13 cellular contexts compared by ENCODE assay signal in the genomic region with DNA sequence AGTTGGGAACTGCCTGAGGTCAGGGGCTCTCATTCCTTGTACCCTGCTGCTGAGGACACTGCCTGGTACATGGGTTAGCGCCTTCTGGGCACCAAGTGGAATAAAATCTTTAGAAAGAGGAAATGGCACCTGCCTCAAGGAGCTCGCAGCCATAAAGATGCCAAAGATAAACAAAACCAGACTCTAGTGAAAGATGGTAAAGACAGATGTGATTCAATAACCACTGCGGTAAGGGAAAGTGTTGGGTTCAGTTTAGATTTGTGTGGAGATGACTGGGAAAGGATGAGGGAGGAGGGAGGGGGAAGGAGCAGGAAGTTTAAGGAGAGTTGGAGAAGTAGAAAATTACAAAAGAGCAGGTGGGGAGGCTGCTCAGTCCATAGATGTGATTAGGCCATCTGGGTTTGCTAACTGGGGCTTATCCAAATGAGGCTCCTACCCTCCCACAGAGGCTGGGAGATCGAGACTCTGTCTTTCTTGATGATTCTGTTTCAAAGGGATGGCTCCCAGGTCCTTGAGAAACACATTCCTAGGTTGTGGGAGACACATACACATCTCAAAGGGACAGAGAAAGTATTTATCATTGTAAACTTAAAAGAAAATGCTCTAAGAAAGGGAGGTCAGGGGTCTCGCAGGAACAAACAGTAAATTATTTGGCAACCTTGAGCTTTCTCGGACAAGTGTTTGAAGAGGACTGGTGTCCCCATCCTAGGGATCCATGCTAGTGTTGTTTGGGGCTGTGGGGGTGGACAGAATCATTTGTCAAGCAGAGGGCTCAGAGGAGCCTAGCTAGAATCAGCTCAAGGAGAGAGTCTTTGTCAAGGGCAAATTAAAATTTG.
A peak's percentile ranks its signal among the peaks of the same experiment; 100 is the strongest.
DNase-seq lines count a peak whose midpoint lies in the region; ATAC-seq, FAIRE-seq and TF ChIP-seq lines count a peak whose summit lies in the region.
"Had no signal": no experiment of that assay in that cellular context is flagged by ENCODE, and none has a peak within 500 bp of the region (broad histone marks: within the 10 kb centered on the region; RNA-seq: fewer than 3 reads in every experiment).

No MANE protein-coding gene starts in this region.

- TF ChIP-seq CTCF in KMS-11 (conservative IDR thresholded peaks at IDR 0.05; ENCODE audit: low read depth, low read length): no peak
- no peak for TF ChIP-seq CTCF in GM12878 (IDR thresholded peaks at IDR 0.05 in 2 of 3, conservative IDR thresholded peaks at IDR 0.05 in 1 of 3; ENCODE audit: control insufficient read depth in 2 of 3, extremely low read depth in 1 of 3, insufficient read depth in 1 of 3, low read depth in 3 of 3, low read length in 3 of 3)
- TF ChIP-seq CTCF in thyroid gland (IDR thresholded peaks at IDR 0.05): no peak

- H4K20me1 ChIP-seq in KMS-11 (ENCODE audit: insufficient read depth) (no peaks in the 10 kb centered on the region), GM12878 (ENCODE audit: control insufficient read depth, insufficient read depth) (no peaks in the 10 kb centered on the region)

- H2AFZ ChIP-seq in KMS-11 (ENCODE audit: low read depth) (peak overlapping the region; percentile 3; the same call in 1 of the 2 replicates), GM12878 (ENCODE audit: control insufficient read depth, low read depth, low read length) (peak overlapping the region; percentile 20)
- H2AFZ ChIP-seq: GM23248 had no signal

- H3K9me3 ChIP-seq in GM12878 (replicated peaks; ENCODE audit: control insufficient read depth, insufficient read depth, low read length) (no peaks in the 10 kb centered on the region), thyroid gland (no peaks in the 10 kb centered on the region)

- no peak for DNase-seq in activated CD8-positive, alpha-beta memory T cell treated with anti-CD3 and anti-CD28 coated beads, Interleukin-2, amount 10 ng/mL, durations not matched to agents 7 days and 5 days
- no peak for DNase-seq in activated CD8-positive, alpha-beta memory T cell treated with anti-CD3 and anti-CD28 coated beads, Interleukin-2, amount 50 U/mL, for 4 hours
- DNase-seq in GM12878 (ENCODE audit: low read depth, low spot score): no peak
- peak; percentile 4 for DNase-seq in stimulated activated naive B cell treated with anti-CD40 and anti-IgM and Interleukin-4, amounts not matched to agents 10 μg/mL and 1 μg/mL and 100 μg/mL, for 72 hours
- no peak for DNase-seq in GDM1 (lab: John Stamatoyannopoulos, UW)
- DNase-seq in thyroid gland: no peak
- DNase-seq: effector CD4-positive, alpha-beta T cell; EL; GM23248; left ventricle myocardium superior; stimulated activated CD4-positive, alpha-beta T cell treated with anti-CD3 and anti-CD28 coated beads, Interleukin-4, amount 100 ng/mL, for 1 hour had no signal

- H3K36me3 ChIP-seq in KMS-11 (ENCODE audit: insufficient read depth) (no peaks in the 10 kb centered on the region), GM12878 (ENCODE audit: control insufficient read depth in 2 of 2, insufficient read depth in 2 of 2, low read length in 1 of 2) (no peaks in the 10 kb centered on the region), thyroid gland (peaks cover 0 to 8% of the 10 kb centered on the region in 2 donors)

- 28% methylated on average over 6 of the region's 6 CpGs for WGBS in GM12878 (ENCODE audit: insufficient coverage, insufficient replicate concordance, low lambda C conversion rate, missing lambda C conversion rate)
- WGBS in thyroid gland, 2 donors: 70 to 76% methylated on average over 6 of the region's 6 CpGs

- H3K79me2 ChIP-seq in KMS-11 (ENCODE audit: insufficient read depth, low read depth) (no peaks in the 10 kb centered on the region), GM12878 (ENCODE audit: control insufficient read depth, insufficient read depth, low read length) (no peaks in the 10 kb centered on the region)

- TF ChIP-seq POLR2A in GM12878 (IDR thresholded peaks at IDR 0.05; ENCODE audit: low read depth, low read length) (no peak), thyroid gland (IDR thresholded peaks at IDR 0.05) (no peak)

- peak; percentile 27 for FAIRE-seq in GM12878 (lab: Jason Lieb, UNC)

- H3K27ac ChIP-seq in KMS-11 (peak overlapping the region; percentile 40; the same call in 1 of the 2 replicates), GM12878 (ENCODE audit: control insufficient read depth, insufficient read depth) (peak overlapping the region; percentile 7; the same call in 1 of the 2 replicates), thyroid gland (no peak overlapping the region)
- H3K27ac ChIP-seq: GM23248 had no signal

- no peaks in the 10 kb centered on the region for H3K9me3 Mint-ChIP-seq in activated CD8-positive, alpha-beta memory T cell treated with anti-CD3 and anti-CD28 coated beads, Interleukin-2, amount 10 ng/mL, durations not matched to agents 7 days and 5 days (ENCODE audit: low read depth)
- no peaks in the 10 kb centered on the region for H3K9me3 Mint-ChIP-seq in stimulated activated naive B cell treated with anti-CD40 and anti-IgM and Interleukin-4, amounts not matched to agents 10 μg/mL and 1 μg/mL and 100 μg/mL, for 72 hours

- SMC1A ChIA-PET in GM12878 (lab: Charles Lee; ENCODE audit: uncharacterized antibody, unreplicated experiment): interaction anchor here (0.6 to 4.0 kb wide), 15 partner anchors 11 to 104 kb away, joined by 3 to 50 read pairs (median 3); a partner anchor contains a TSS

- no TSS peak for BruUV-seq in GM12878 (replicated peaks; lab: Mats Ljungman, UMichigan)

- no peak overlapping the region for H3K4me3 Mint-ChIP-seq in activated CD8-positive, alpha-beta memory T cell treated with anti-CD3 and anti-CD28 coated beads, Interleukin-2, amount 10 ng/mL, durations not matched to agents 7 days and 5 days
- H3K4me3 Mint-ChIP-seq in stimulated activated naive B cell treated with anti-CD40 and anti-IgM and Interleukin-4, amounts not matched to agents 10 μg/mL and 1 μg/mL and 100 μg/mL, for 72 hours: peak overlapping the region; percentile 19 to 84

- peaks cover 17% of the 10 kb centered on the region for H3K36me3 Mint-ChIP-seq in activated CD8-positive, alpha-beta memory T cell treated with anti-CD3 and anti-CD28 coated beads, Interleukin-2, amount 10 ng/mL, durations not matched to agents 7 days and 5 days
- H3K36me3 Mint-ChIP-seq in stimulated activated naive B cell treated with anti-CD40 and anti-IgM and Interleukin-4, amounts not matched to agents 10 μg/mL and 1 μg/mL and 100 μg/mL, for 72 hours: peaks cover 51 to 66% of the 10 kb centered on the region in 2 donors

- H3K27me3 Mint-ChIP-seq in activated CD8-positive, alpha-beta memory T cell treated with anti-CD3 and anti-CD28 coated beads, Interleukin-2, amount 10 ng/mL, durations not matched to agents 7 days and 5 days: no peaks in the 10 kb centered on the region
- no peaks in the 10 kb centered on the region for H3K27me3 Mint-ChIP-seq in stimulated activated naive B cell treated with anti-CD40 and anti-IgM and Interleukin-4, amounts not matched to agents 10 μg/mL and 1 μg/mL and 100 μg/mL, for 72 hours

- no peak overlapping the region; the same call in 1 of the 2 replicates for H3K4me2 ChIP-seq in KMS-11
- peak overlapping the region; percentile 76 for H3K4me2 ChIP-seq in GM12878 (ENCODE audit: control insufficient read depth, insufficient read depth)

- in situ Hi-C loops in GM12878 (cut with MboI): no loop called here

- intact Hi-C loops in GM12878 (cut with micrococcal nuclease; ENCODE audit: unreplicated experiment): loop anchor here (2.0 kb wide), 2 partner anchors 34 to 66 kb away; a partner anchor contains a TSS
- intact Hi-C loops in thyroid gland (cut with DNase I): no loop called here

- POLR2A ChIA-PET in GM12878 (lab: Charles Lee): interaction anchor here (0.6 to 2.1 kb wide), 16 partner anchors 10 to 1584 kb away, joined by 3 to 22 read pairs (median 3); a partner anchor contains a TSS

- peak overlapping the region; percentile 60 for H3K27ac Mint-ChIP-seq in activated CD8-positive, alpha-beta memory T cell treated with anti-CD3 and anti-CD28 coated beads, Interleukin-2, amount 10 ng/mL, durations not matched to agents 7 days and 5 days
- peak overlapping the region; percentile 32 for H3K27ac Mint-ChIP-seq in stimulated activated naive B cell treated with anti-CD40 and anti-IgM and Interleukin-4, amounts not matched to agents 10 μg/mL and 1 μg/mL and 100 μg/mL, for 72 hours

- no peak for ATAC-seq in activated CD8-positive, alpha-beta memory T cell treated with anti-CD3 and anti-CD28 coated beads, Interleukin-2, amount 10 ng/mL, durations not matched to agents 7 days and 5 days
- peak; percentile 50 for ATAC-seq in GM12878
- peak; percentile 64 to 66 for ATAC-seq in stimulated activated naive B cell treated with anti-CD40 and anti-IgM and Interleukin-4, amounts not matched to agents 10 μg/mL and 1 μg/mL and 100 μg/mL, for 72 hours (replicated peaks)
- ATAC-seq in HG02759 (IDR thresholded peaks at IDR 0.05; ENCODE audit: unreplicated experiment): no peak
- ATAC-seq: left ventricle myocardium superior had no signal

- no peak for TF ChIP-seq EP300 in GM12878 (IDR thresholded peaks at IDR 0.05; ENCODE audit: borderline replicate concordance in 1 of 2, control insufficient read depth in 1 of 2, low read depth in 2 of 2, low read length in 2 of 2)

- H3K27me3 ChIP-seq in KMS-11 (ENCODE audit: insufficient read depth, low read depth) (no peaks in the 10 kb centered on the region), GM12878 (replicated peaks in 1 of 2; ENCODE audit: control insufficient read depth in 2 of 2, insufficient read depth in 2 of 2, low read length in 1 of 2) (no peaks in the 10 kb centered on the region), thyroid gland (no peaks in the 10 kb centered on the region)

- H3K9ac ChIP-seq in KMS-11 (peak overlapping the region; percentile 19; the same call in 1 of the 2 replicates), GM12878 (ENCODE audit: control insufficient read depth, insufficient read depth, low read length) (no peak overlapping the region)
- H3K9ac ChIP-seq: GM23248 had no signal

- TF ChIP-seq RAD21 in GM12878 (IDR thresholded peaks at IDR 0.05; ENCODE audit: insufficient read depth, low read depth, low read length): no peak

- H3K4me1 Mint-ChIP-seq in activated CD8-positive, alpha-beta memory T cell treated with anti-CD3 and anti-CD28 coated beads, Interleukin-2, amount 10 ng/mL, durations not matched to agents 7 days and 5 days: peaks cover 21% of the 10 kb centered on the region
- H3K4me1 Mint-ChIP-seq in stimulated activated naive B cell treated with anti-CD40 and anti-IgM and Interleukin-4, amounts not matched to agents 10 μg/mL and 1 μg/mL and 100 μg/mL, for 72 hours: peaks cover 45 to 64% of the 10 kb centered on the region in 2 donors

- CTCF ChIA-PET in activated CD8-positive, alpha-beta memory T cell treated with anti-CD3 and anti-CD28 coated beads, Interleukin-2, amount 10 ng/mL, durations not matched to agents 7 days and 5 days (lab: Charles Lee): interaction anchor here (0.8 to 1.2 kb wide), 4 partner anchors 12 to 81 kb away, joined by 3 to 5 read pairs (median 3); no protein-coding TSS in a partner anchor
- CTCF ChIA-PET in GM12878 (lab: Yijun Ruan, JAX): interaction anchor here (0.8 to 2.2 kb wide), 7 partner anchors 11 to 113 kb away, joined by 3 to 10 read pairs (median 6); no protein-coding TSS in a partner anchor

- H3K4me1 ChIP-seq in KMS-11 (ENCODE audit: low read depth, poor library complexity, severe bottlenecking) (peaks cover 26% of the 10 kb centered on the region), GM12878 (ENCODE audit: control insufficient read depth, insufficient read depth, low read length) (peaks cover 24% of the 10 kb centered on the region), thyroid gland (no peaks in the 10 kb centered on the region)

- RAD21 ChIA-PET in GM12878 (lab: Charles Lee; ENCODE audit: unreplicated experiment): interaction anchor here (0.6 to 3.1 kb wide), 11 partner anchors 11 to 136 kb away, joined by 3 to 14 read pairs (median 4); a partner anchor contains a TSS

- H3K4me3 ChIP-seq in KMS-11 (IDR thresholded peaks at IDR 0.05; ENCODE audit: insufficient read depth, low read depth, low read length) (no peak overlapping the region), GM12878 (no peak overlapping the region), thyroid gland (replicated peaks in 1 of 3) (no peak overlapping the region)
- H3K4me3 ChIP-seq: GM23248 had no signal

Comparison
In these comparisons a context has a peak if more than half of its experiments do, and no peak if none do; other contexts are left out.
1. ATAC-seq: peak in GM12878 (single experiment) and stimulated activated naive B cell treated with anti-CD40 and anti-IgM and Interleukin-4, amounts not matched to agents 10 μg/mL and 1 μg/mL and 100 μg/mL, for 72 hours (2 of 2); none in activated CD8-positive, alpha-beta memory T cell treated with anti-CD3 and anti-CD28 coated beads, Interleukin-2, amount 10 ng/mL, durations not matched to agents 7 days and 5 days (single experiment) and HG02759 (single experiment).
2. H3K27ac ChIP-seq: peak in KMS-11 (single experiment) and GM12878 (single experiment); none in thyroid gland (0 of 3).